ENCODE assay signal across 20 cellular contexts in genomic region chr2:73919596-73920228, GRCh38. TPM values are rescaled to one million over a fixed set of nuclear protein-coding genes. Genes with fewer than 3 reads are reported as not detected.
DNase-seq lines count a peak whose midpoint lies in the region; ATAC-seq, FAIRE-seq and TF ChIP-seq lines count a peak whose summit lies in the region.
"Had no signal": no experiment of that assay in that cellular context is flagged by ENCODE, and none has a peak within 500 bp of the region (broad histone marks: within the 10 kb centered on the region; RNA-seq: fewer than 3 reads in every experiment).

No MANE protein-coding gene starts in this region.

- DNase-seq in HepG2 (ENCODE audit: low spot score): no peak
- DNase-seq in right lobe of liver: no peak
- peak; percentile 4 for DNase-seq in endodermal cell
- peak; percentile 26 for DNase-seq in sigmoid colon
- DNase-seq in thyroid gland: no peak
- no peak for DNase-seq in NCI-H1417 (lab: John Stamatoyannopoulos, UW)
- no peak for DNase-seq in HUDEP-2 (lab: John Stamatoyannopoulos, UW; ENCODE audit: unreplicated experiment in 76 of 76)
- DNase-seq: AML-193; CD4-positive, alpha-beta T cell; DMS153; DMS79; GDM1; GM23248; IMR-90 had no signal

- TF ChIP-seq EP300 in HepG2 (IDR thresholded peaks at IDR 0.05; ENCODE audit: low read depth in 2 of 2, low read length in 2 of 2): no peak
- TF ChIP-seq EP300 in HepG2 (CRISPR knock-in tag; IDR thresholded peaks at IDR 0.05; ENCODE audit: borderline replicate concordance): no peak
- no peak for TF ChIP-seq EP300 in sigmoid colon (IDR thresholded peaks at IDR 0.05)

- H4K20me1 ChIP-seq in HepG2 (ENCODE audit: insufficient read depth, low read length): no peaks in the 10 kb centered on the region

- H3K9me3 ChIP-seq in HepG2 (ENCODE audit: low read length) (no peaks in the 10 kb centered on the region), right lobe of liver (no peaks in the 10 kb centered on the region), endodermal cell (ENCODE audit: control insufficient read depth, low read length) (no peaks in the 10 kb centered on the region), sigmoid colon (no peaks in the 10 kb centered on the region), thyroid gland (no peaks in the 10 kb centered on the region)
- H3K9me3 ChIP-seq: A549, HAP-1 had no signal

- H3K36me3 Mint-ChIP-seq in endodermal cell (ENCODE audit: low read depth): no peaks in the 10 kb centered on the region

- H3K9me3 Mint-ChIP-seq in endodermal cell: no peaks in the 10 kb centered on the region
- H3K9me3 Mint-ChIP-seq: CD4-positive, alpha-beta T cell had no signal

- TF ChIP-seq RAD21 in HepG2 (CRISPR knock-in tag; IDR thresholded peaks at IDR 0.05): no peak

- H3K27me3 ChIP-seq in HepG2 (ENCODE audit: control insufficient read depth in 1 of 2, insufficient read depth in 2 of 2, low read length in 2 of 2): peaks cover 2 to 5% of the 10 kb centered on the region in 2 experiments; a peak in 3 of 5 replicates
- no peaks in the 10 kb centered on the region for H3K27me3 ChIP-seq in right lobe of liver
- peaks cover 9% of the 10 kb centered on the region for H3K27me3 ChIP-seq in endodermal cell (ENCODE audit: control insufficient read depth, insufficient read depth, low read length, poor library complexity, severe bottlenecking)
- H3K27me3 ChIP-seq in sigmoid colon: no peaks in the 10 kb centered on the region
- no peaks in the 10 kb centered on the region for H3K27me3 ChIP-seq in thyroid gland

- H3K4me3 Mint-ChIP-seq in endodermal cell: no peak overlapping the region
- H3K4me3 Mint-ChIP-seq: CD4-positive, alpha-beta T cell had no signal

- no peak for ATAC-seq in HepG2
- ATAC-seq in right lobe of liver: no peak
- ATAC-seq: A549 had no signal

- intact Hi-C loops in HepG2 (cut with micrococcal nuclease; ENCODE audit: unreplicated experiment): loop anchor here (10.0 kb wide), 1 partner anchor 205 kb away; no protein-coding TSS in a partner anchor
- intact Hi-C loops in right lobe of liver (cut with DNase I): no loop called here
- intact Hi-C loops in sigmoid colon (cut with DNase I): loop anchor here (5.0 to 10.0 kb wide), 2 partner anchors 87 to 555 kb away; partner anchors contain the start of gene MRPL53
- intact Hi-C loops in thyroid gland (cut with DNase I): loop anchor here (10.0 kb wide), 1 partner anchor 85 kb away; no protein-coding TSS in a partner anchor

- H3K4me3 ChIP-seq in HepG2 (replicated peaks in 1 of 3; ENCODE audit: insufficient read depth in 1 of 3, low read depth in 2 of 3, low read length in 3 of 3): no peak overlapping the region
- no peak overlapping the region for H3K4me3 ChIP-seq in right lobe of liver
- no peak overlapping the region for H3K4me3 ChIP-seq in endodermal cell (ENCODE audit: low read length)
- H3K4me3 ChIP-seq in sigmoid colon: no peak overlapping the region
- H3K4me3 ChIP-seq in thyroid gland (replicated peaks in 1 of 3): no peak overlapping the region
- H3K4me3 ChIP-seq: A549, GM23248, HAP-1 had no signal

- H3K4me2 ChIP-seq in HepG2 (ENCODE audit: low read depth, low read length): no peak overlapping the region
- H3K4me2 ChIP-seq: A549 had no signal

- no peak overlapping the region for H3K9ac ChIP-seq in HepG2 (ENCODE audit: insufficient read depth, low read depth, low read length)
- H3K9ac ChIP-seq in endodermal cell (ENCODE audit: extremely low read depth, low read length, poor library complexity, severe bottlenecking): no peak overlapping the region
- H3K9ac ChIP-seq: GM23248 had no signal

- BruUV-seq in HepG2 (replicated peaks; lab: Mats Ljungman, UMichigan): no TSS peak

- H3K4me1 ChIP-seq in HepG2 (ENCODE audit: insufficient read depth, low read length) (peaks cover 11% of the 10 kb centered on the region; the same call in 1 of the 2 replicates), right lobe of liver (no peaks in the 10 kb centered on the region), endodermal cell (ENCODE audit: control insufficient read depth, insufficient read depth, low read length) (no peaks in the 10 kb centered on the region), sigmoid colon (no peaks in the 10 kb centered on the region), thyroid gland (no peaks in the 10 kb centered on the region)
- H3K4me1 ChIP-seq: A549, HAP-1 had no signal

- CTCF ChIA-PET in HepG2 (lab: Yijun Ruan, JAX; ENCODE audit: low intra/inter-chr PET ratio, low total read pairs): no interaction called here

- no peak overlapping the region for H2AFZ ChIP-seq in HepG2 (ENCODE audit: low read length)
- H2AFZ ChIP-seq: GM23248 had no signal

- TF ChIP-seq CTCF in HepG2 (CRISPR knock-in tag; IDR thresholded peaks at IDR 0.05) (no peak), right lobe of liver (IDR thresholded peaks at IDR 0.05) (no peak), endodermal cell (conservative IDR thresholded peaks at IDR 0.05) (no peak), sigmoid colon (IDR thresholded peaks at IDR 0.05) (no peak), thyroid gland (IDR thresholded peaks at IDR 0.05) (no peak)

- POLR2A ChIA-PET in HepG2 (lab: Yijun Ruan, JAX): no interaction called here

- no peak overlapping the region for H3K27ac Mint-ChIP-seq in endodermal cell
- H3K27ac Mint-ChIP-seq: CD4-positive, alpha-beta T cell had no signal

- H3K27ac ChIP-seq in HepG2 (ENCODE audit: extremely low read length, insufficient read depth, low read length) (no peak overlapping the region), right lobe of liver (no peak overlapping the region), endodermal cell (ENCODE audit: low read depth, low read length) (no peak overlapping the region), sigmoid colon (peak overlapping the region; percentile 26 to 99 (median 82)), thyroid gland (no peak overlapping the region)
- H3K27ac ChIP-seq: 22Rv1, A549, C4-2B, GM23248 had no signal

- 48% methylated on average over 7 of the region's 7 CpGs for WGBS in HepG2 (ENCODE audit: low lambda C conversion rate)
- 71% methylated on average over 7 of the region's 7 CpGs for WGBS in right lobe of liver (ENCODE audit: insufficient coverage, low coverage, low lambda C conversion rate, missing lambda C conversion rate)
- 95 to 100% methylated on average over 4 to 7 of the region's 7 CpGs for WGBS in endodermal cell (ENCODE audit: insufficient coverage in 1 of 2, insufficient read length in 1 of 2), 2 experiments
- 91 to 95% methylated on average over 7 of the region's 7 CpGs for WGBS in sigmoid colon, 2 donors
- WGBS in thyroid gland, 2 donors: 87 to 88% methylated on average over 7 of the region's 7 CpGs

- H3K27me3 Mint-ChIP-seq in endodermal cell (ENCODE audit: insufficient read depth): peaks cover 30% of the 10 kb centered on the region
- H3K27me3 Mint-ChIP-seq: CD4-positive, alpha-beta T cell had no signal

- TF ChIP-seq POLR2A in HepG2 (IDR thresholded peaks at IDR 0.05; ENCODE audit: insufficient read depth in 1 of 2, low read depth in 2 of 2, low read length in 2 of 2): no peak
- no peak for TF ChIP-seq POLR2A in right lobe of liver (IDR thresholded peaks at IDR 0.05)
- no peak for TF ChIP-seq POLR2A in sigmoid colon (IDR thresholded peaks at IDR 0.05)
- no peak for TF ChIP-seq POLR2A in thyroid gland (IDR thresholded peaks at IDR 0.05)

- no peak for FAIRE-seq in HepG2 (lab: Jason Lieb, UNC)
- FAIRE-seq: A549, GM18507 had no signal

- in situ Hi-C loops in HepG2 (cut with HindIII; ENCODE audit: extremely low pct_ligation_motif_present, low pct_unique_long_range_greater_than_20kb): no loop called here

- H3K79me2 ChIP-seq in HepG2 (ENCODE audit: insufficient read depth, low read length): no peaks in the 10 kb centered on the region

- H3K36me3 ChIP-seq in HepG2 (replicated peaks in 1 of 2; ENCODE audit: control insufficient read depth in 1 of 2, insufficient read depth in 2 of 2, low read length in 2 of 2) (no peaks in the 10 kb centered on the region), right lobe of liver (no peaks in the 10 kb centered on the region), endodermal cell (ENCODE audit: control insufficient read depth, insufficient read depth, low read length) (no peaks in the 10 kb centered on the region), sigmoid colon (peaks cover 25 to 52% (median 44%) of the 10 kb centered on the region in 4 donors), thyroid gland (no peaks in the 10 kb centered on the region)
- H3K36me3 ChIP-seq: HAP-1 had no signal

- H3K4me1 Mint-ChIP-seq in endodermal cell: peaks cover 4% of the 10 kb centered on the region

RNA-seq across cellular contexts. Expression of gene DGUOK, which starts 7.0 kb away (rescaled TPM):
- 105 and 130 TPM in 2 replicates for total RNA-seq in HepG2 (2016; rRNA removed; fragmentation: Illumina TruSeq; extraction: Trizol)
- 22.6 and 22.7 TPM in 2 replicates for total RNA-seq in HepG2 (2016; cell fraction: cytosol; rRNA removed; fragmentation: Illumina TruSeq; extraction: Trizol; ENCODE audit: low read depth)
- total RNA-seq in HepG2 (2016; cell fraction: insoluble cytoplasmic fraction; rRNA removed; fragmentation: Illumina TruSeq; extraction: Trizol): 106 and 144 TPM in 2 replicates
- total RNA-seq in HepG2 (2016; cell fraction: membrane; rRNA removed; fragmentation: Illumina TruSeq; extraction: Trizol): 48.1 and 55.5 TPM in 2 replicates
- 47.4 and 51.2 TPM in 2 replicates for total RNA-seq in HepG2 (2016; cell fraction: nucleus; rRNA removed; fragmentation: Illumina TruSeq; extraction: Trizol)
- polyA plus RNA-seq in HepG2 (2011; rRNA removed): 124 and 137 TPM in 2 replicates
- 118 and 121 TPM in 2 replicates for polyA plus RNA-seq in HepG2 (2011; cell fraction: cytosol; rRNA removed)
- 36.3 and 40.1 TPM in 2 replicates for polyA plus RNA-seq in HepG2 (2011; cell fraction: nucleus; rRNA removed)
- polyA plus RNA-seq in HepG2 (2012): 107 and 124 TPM in 2 replicates
- polyA plus RNA-seq in HepG2 (2016; cell fraction: cytosol; fragmentation: Illumina TruSeq; extraction: Trizol; ENCODE audit: low read depth): 26.7 and 29.0 TPM in 2 replicates
- 184 and 199 TPM in 2 replicates for polyA plus RNA-seq in HepG2 (2016; cell fraction: insoluble cytoplasmic fraction; fragmentation: Illumina TruSeq; extraction: Trizol; ENCODE audit: low read depth)
- polyA plus RNA-seq in HepG2 (2016; cell fraction: membrane; fragmentation: Illumina TruSeq; extraction: Trizol; ENCODE audit: low read depth): 57.6 and 62.2 TPM in 2 replicates
- polyA plus RNA-seq in HepG2 (2016; cell fraction: nucleus; fragmentation: Illumina TruSeq; extraction: Trizol; ENCODE audit: insufficient read depth, low read depth): 105 and 115 TPM in 2 replicates
- 25.9 and 35.0 TPM in 2 replicates for polyA minus RNA-seq in HepG2 (2011; rRNA and poly(A)+ RNA removed; ENCODE audit: low replicate concordance)
- polyA minus RNA-seq in HepG2 (2011; cell fraction: cytosol; rRNA and poly(A)+ RNA removed): 23.1 and 30.6 TPM in 2 replicates
- polyA minus RNA-seq in HepG2 (2011; cell fraction: nucleus; rRNA and poly(A)+ RNA removed): 23.6 and 37.7 TPM in 2 replicates
- total RNA-seq in right lobe of liver: 10 to 100 TPM; 16.6 to 33.1 (median 22.6) TPM
- 10 to 100 TPM; 61.1 to 85.2 TPM for total RNA-seq in endodermal cell
- polyA plus RNA-seq in endodermal cell (2013, experiment 1 of 2): 121 TPM
- 111 TPM for polyA plus RNA-seq in endodermal cell (2013, experiment 2 of 2)
- 10 to 100 TPM; 31.6 to 48.1 (median 39.3) TPM for total RNA-seq in sigmoid colon
- 100 to 1,000 TPM in 1 of 3 donors, 10 to 100 TPM in 2; 89.3 to 132 (median 96.7) TPM for polyA plus RNA-seq in sigmoid colon
- total RNA-seq in thyroid gland: 10 to 100 TPM; 41.8 to 65.8 (median 46.9) TPM

RNA-seq across cellular contexts. Expression of gene ACTG2, which starts 26.9 kb away (rescaled TPM):
- total RNA-seq in HepG2 (2016; rRNA removed; fragmentation: Illumina TruSeq; extraction: Trizol) (0.13 and 0.14 TPM in 2 replicates), right lobe of liver (10 to 100 TPM in 1 of 6 experiments, 1 to 10 TPM in 4, under 1 TPM in 1; 0.39 to 12.8 (median 1.1) TPM), endodermal cell (1 to 10 TPM; 1.5 to 1.6 TPM), sigmoid colon (over 10,000 TPM in 1 of 4 donors, 1,000 to 10,000 TPM in 3; 3,612 to 10,290 (median 5,643) TPM), thyroid gland (10 to 100 TPM in 1 of 4 donors, 1 to 10 TPM in 3; 1.5 to 24.4 (median 2.3) TPM)
- total RNA-seq in HepG2 (2016; cell fraction: cytosol; rRNA removed; fragmentation: Illumina TruSeq; extraction: Trizol; ENCODE audit: low read depth): not detected in 2 replicates
- total RNA-seq in HepG2 (2016; cell fraction: insoluble cytoplasmic fraction; rRNA removed; fragmentation: Illumina TruSeq; extraction: Trizol): 0.06 and 0.43 TPM in 2 replicates
- 0.15 TPM in 1 of 2 replicates, not detected in the other for total RNA-seq in HepG2 (2016; cell fraction: membrane; rRNA removed; fragmentation: Illumina TruSeq; extraction: Trizol)
- total RNA-seq in HepG2 (2016; cell fraction: nucleus; rRNA removed; fragmentation: Illumina TruSeq; extraction: Trizol): 0.28 TPM in 1 of 2 replicates, not detected in the other
- polyA plus RNA-seq in HepG2 (2011; rRNA removed) (not detected in 2 replicates), sigmoid colon (100 to 1,000 TPM in 2 of 3 donors, 10 to 100 TPM in 1; 16.9 to 441 (median 104) TPM)
- 0.04 and 0.05 TPM in 2 replicates for polyA plus RNA-seq in HepG2 (2011; cell fraction: cytosol; rRNA removed)
- not detected in 2 replicates for polyA plus RNA-seq in HepG2 (2011; cell fraction: nucleus; rRNA removed)
- polyA plus RNA-seq in HepG2 (2012): 0.12 TPM in 1 of 2 replicates, not detected in the other
- 0.11 and 0.15 TPM in 2 replicates for polyA plus RNA-seq in HepG2 (2016; cell fraction: cytosol; fragmentation: Illumina TruSeq; extraction: Trizol; ENCODE audit: low read depth)
- polyA plus RNA-seq in HepG2 (2016; cell fraction: insoluble cytoplasmic fraction; fragmentation: Illumina TruSeq; extraction: Trizol; ENCODE audit: low read depth): 0.32 and 0.35 TPM in 2 replicates
- polyA plus RNA-seq in HepG2 (2016; cell fraction: membrane; fragmentation: Illumina TruSeq; extraction: Trizol; ENCODE audit: low read depth): not detected in 2 replicates
- polyA plus RNA-seq in HepG2 (2016; cell fraction: nucleus; fragmentation: Illumina TruSeq; extraction: Trizol; ENCODE audit: insufficient read depth, low read depth): 0.45 and 0.98 TPM in 2 replicates
- 0.28 TPM in 1 of 2 replicates, not detected in the other for polyA minus RNA-seq in HepG2 (2011; rRNA and poly(A)+ RNA removed; ENCODE audit: low replicate concordance)
- polyA minus RNA-seq in HepG2 (2011; cell fraction: cytosol; rRNA and poly(A)+ RNA removed): not detected in 2 replicates
- polyA minus RNA-seq in HepG2 (2011; cell fraction: nucleus; rRNA and poly(A)+ RNA removed): not detected in 2 replicates
- polyA plus RNA-seq in endodermal cell (2013, experiment 1 of 2): 7.3 TPM
- polyA plus RNA-seq in endodermal cell (2013, experiment 2 of 2): 12.0 TPM
- total RNA-seq: CD4-positive, alpha-beta T cell; GM23248; H4 had no signal
- polyA plus RNA-seq: GM23248 had no signal

Comparison
In these comparisons a context has a peak if more than half of its experiments do, and no peak if none do; other contexts are left out.
1. intact Hi-C loops: an anchor here in HepG2 (10.0 kb wide), sigmoid colon (5.0 to 10.0 kb wide) and thyroid gland (10.0 kb wide); none called in right lobe of liver.
2. DNase-seq: peak in endodermal cell (single experiment) and sigmoid colon (single experiment); none in HepG2 (single experiment), right lobe of liver (0 of 3), thyroid gland (0 of 2), NCI-H1417 (0 of 3) and HUDEP-2 (0 of 76).
3. H3K27ac ChIP-seq: peak in sigmoid colon (4 of 4); none in HepG2 (single experiment), right lobe of liver (0 of 3), endodermal cell (single experiment) and thyroid gland (0 of 3).
4. RNA of gene ACTG2, which starts 26.9 kb away (total RNA-seq): 3,612 to 10,290 TPM in sigmoid colon; 1.5 to 24.4 TPM in thyroid gland, 1.5 to 1.6 TPM in endodermal cell, 0.39 to 12.8 TPM in right lobe of liver and 0.06 to 0.43 TPM in HepG2; every median in the first group is over 100 times any median in the second.